ENCODE assay signal across 8 cellular contexts in the genomic region with DNA sequence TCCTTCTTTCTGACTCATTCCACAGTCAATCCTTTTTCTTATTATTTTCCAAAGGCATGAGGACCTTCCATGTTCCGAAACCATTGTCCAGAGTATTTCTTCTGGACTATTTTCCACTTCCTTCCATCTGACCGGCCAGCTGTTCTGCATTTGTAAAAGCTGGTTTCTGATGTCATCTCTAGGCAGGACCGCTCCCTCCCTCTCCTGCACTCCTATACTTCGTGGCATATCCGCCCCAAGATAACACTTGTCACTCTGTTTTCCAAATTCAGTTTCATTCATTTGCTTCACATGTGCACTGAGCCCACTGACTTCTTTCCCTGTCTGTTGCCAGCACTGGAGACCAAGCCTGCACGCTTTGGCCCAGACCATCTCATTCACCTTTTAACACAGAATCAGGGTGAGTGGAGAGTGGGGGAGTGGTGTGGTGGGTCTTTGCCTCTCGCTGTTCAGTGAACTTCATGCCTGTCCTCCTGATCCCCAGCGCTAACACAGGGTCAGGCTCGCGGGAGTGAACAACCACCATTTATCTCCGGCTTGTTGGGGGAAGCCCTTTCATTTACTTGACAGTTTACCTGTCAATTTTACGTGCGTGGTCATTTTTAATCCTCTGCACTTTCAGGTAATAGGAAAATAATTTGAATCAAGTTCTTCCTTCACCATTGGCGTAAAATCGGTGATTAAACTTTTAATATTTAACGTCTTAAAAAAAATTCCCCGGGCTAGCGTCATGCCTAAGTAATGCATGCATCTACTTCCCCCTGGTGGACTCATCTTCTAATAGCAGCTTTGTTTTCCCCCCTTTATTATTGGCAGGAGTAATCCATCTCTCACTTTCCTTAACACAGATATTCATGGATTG. TPM values are rescaled to one million over a fixed set of nuclear protein-coding genes. Genes with fewer than 3 reads are reported as not detected.
DNase-seq lines count a peak whose midpoint lies in the region; ATAC-seq lines count a peak whose summit lies in the region.

No MANE protein-coding gene starts in this region.

- ATAC-seq in esophagus mucosa (peak; percentile 82), HG03139 (IDR thresholded peaks at IDR 0.05; ENCODE audit: unreplicated experiment) (no peak)

- peak overlapping the region; percentile 64 for H3K4me3 ChIP-seq in mucosa of stomach (ENCODE audit: low read length)

- H3K36me3 ChIP-seq in mucosa of stomach (ENCODE audit: control insufficient read depth, insufficient read depth, low read length), result no peaks in the 10 kb centered on the region

- DNase-seq in 8988T (peak; percentile 35), ELF-1 (ENCODE audit: low read depth, low spot score) (peak; percentile 45), MV-4-11 (lab: John Stamatoyannopoulos, UW) (peak; percentile 34), SK-N-DZ (ENCODE audit: low spot score) (peak; percentile 68), islet precursor cell (no peak)

- no peaks in the 10 kb centered on the region for H3K9me3 ChIP-seq in mucosa of stomach (ENCODE audit: control insufficient read depth, low read length)

- H3K27me3 ChIP-seq in mucosa of stomach (ENCODE audit: control insufficient read depth, insufficient read depth, low read length), result no peaks in the 10 kb centered on the region

- peaks cover 13% of the 10 kb centered on the region for H3K4me1 ChIP-seq in mucosa of stomach (ENCODE audit: control insufficient read depth, insufficient read depth, low read length)

- peak overlapping the region; percentile 54 for H3K9ac ChIP-seq in mucosa of stomach (ENCODE audit: low read length)

RNA-seq across cellular contexts. Expression of a gene that starts 52.5 kb away (rescaled TPM):
- 55.9 and 57.1 TPM in 2 replicates for polyA plus RNA-seq in SK-N-DZ (2014; cell fraction: cytosol; rRNA removed)
- polyA plus RNA-seq in SK-N-DZ (2014; cell fraction: nucleus; rRNA removed), result 39.7 and 41.7 TPM in 2 replicates
- 49.7 TPM for total RNA-seq in esophagus mucosa
